In genomic region chr12:50764861-50765324, GRCh38 we compare ENCODE assay signal across 8 cellular contexts. TPM values are rescaled to one million over a fixed set of nuclear protein-coding genes. Genes with fewer than 3 reads are reported as not detected.
DNase-seq lines count a peak whose midpoint lies in the region; ATAC-seq and TF ChIP-seq lines count a peak whose summit lies in the region.

No MANE protein-coding gene starts in this region.

- H3K23ac ChIP-seq in mesendoderm (ENCODE audit: low read length): peak overlapping the region; percentile 89

- H3K4me3 ChIP-seq in HUES6 (ENCODE audit: low read depth, low read length): peak overlapping the region; percentile 78
- H3K4me3 ChIP-seq in dorsolateral prefrontal cortex: peak overlapping the region; percentile 41 to 100 (median 95)
- peak overlapping the region; percentile 78 for H3K4me3 ChIP-seq in mesendoderm (ENCODE audit: low read length)

- peak overlapping the region; percentile 25 for H3K4ac ChIP-seq in mesendoderm (ENCODE audit: low read depth, low read length)

- peak overlapping the region; percentile 87 to 89 for H3K4me3 Mint-ChIP-seq in CD14-positive monocyte
- peak overlapping the region; percentile 94 for H3K4me3 Mint-ChIP-seq in T-helper 17 cell

- intact Hi-C loops in CD14-positive monocyte (cut with micrococcal nuclease) (loop anchor here (5.0 to 10.0 kb wide), 3 partner anchors 260 to 320 kb away; partner anchors contain the start of genes CSRNP2 (in 1 of the 2), DIP2B (in 1 of the 2) and LETMD1 (in 1 of the 2)), dorsolateral prefrontal cortex (cut with DNase I) (loop anchor here (5.0 to 10.0 kb wide), 7 partner anchors 220 to 577 kb away; partner anchors contain the start of genes DIP2B (in 1 of the 2), POU6F1 (in 1 of the 2) and SLC11A2 (in 1 of the 2))

- peak overlapping the region; percentile 97 for H3K56ac ChIP-seq in mesendoderm (ENCODE audit: low read length)

- peaks cover 0 to 2% (median 1%) of the 10 kb centered on the region in 3 donors for H3K27me3 Mint-ChIP-seq in CD14-positive monocyte (ENCODE audit: low read depth in 3 of 3)
- H3K27me3 Mint-ChIP-seq in T-helper 17 cell: no peaks in the 10 kb centered on the region

- DNase-seq in CD14-positive monocyte (ENCODE audit: low spot score) (no peak), T-helper 17 cell (peak in 2 of 3 donors; percentile 25 to 28), dorsolateral prefrontal cortex (peak in 8 of 10 donors; percentile 31 to 50 (median 44)), mesendoderm (peak; percentile 62), superior temporal gyrus (ENCODE audit: extremely low spot score) (peak; percentile 77), iPS-NIHi11 (ENCODE audit: low spot score) (no peak)

- H3K36me3 ChIP-seq in HUES6 (ENCODE audit: control insufficient read depth, insufficient read depth, low read length) (peaks cover 3% of the 10 kb centered on the region), mesendoderm (ENCODE audit: control insufficient read depth, insufficient read depth, low read length) (no peaks in the 10 kb centered on the region)

- H3K18ac ChIP-seq in mesendoderm (ENCODE audit: low read length): peak overlapping the region; percentile 94

- H3K27ac Mint-ChIP-seq in CD14-positive monocyte: peak overlapping the region; percentile 76 to 96 (median 84)
- H3K27ac Mint-ChIP-seq in T-helper 17 cell: peak overlapping the region; percentile 97

- peaks cover 32% of the 10 kb centered on the region for H3K79me2 ChIP-seq in mesendoderm (ENCODE audit: control insufficient read depth, insufficient read depth, low read length)

- H4K8ac ChIP-seq in mesendoderm (ENCODE audit: low read depth, low read length): no peak overlapping the region

- no peak overlapping the region for H4K5ac ChIP-seq in mesendoderm (ENCODE audit: low read length)

- H3K36me3 Mint-ChIP-seq in CD14-positive monocyte (peaks cover 2 to 7% of the 10 kb centered on the region in 2 donors), T-helper 17 cell (ENCODE audit: low read depth) (no peaks in the 10 kb centered on the region)

- 0 out of 2 replicates have a peak, but pooled peaks cover 4% of the 10 kb centered on the region for H3K9me3 ChIP-seq in HUES6 (ENCODE audit: control insufficient read depth, insufficient read depth, low read depth, low read length)
- H3K9me3 ChIP-seq in T-helper 17 cell (ENCODE audit: control insufficient read depth, low read length, poor library complexity, severe bottlenecking): no peaks in the 10 kb centered on the region

- peak overlapping the region; percentile 69 for H2BK120ac ChIP-seq in mesendoderm (ENCODE audit: low read depth, low read length)

- H3K9ac ChIP-seq in HUES6 (ENCODE audit: low read length) (peak overlapping the region; percentile 89), mesendoderm (ENCODE audit: low read length) (peak overlapping the region; percentile 93)

- H3K4me1 Mint-ChIP-seq in CD14-positive monocyte (peaks cover 36% of the 10 kb centered on the region), T-helper 17 cell (peaks cover 25% of the 10 kb centered on the region)

- H2AK5ac ChIP-seq in mesendoderm (ENCODE audit: low read length): no peak overlapping the region

- no peaks in the 10 kb centered on the region for H3K27me3 ChIP-seq in HUES6 (ENCODE audit: control insufficient read depth, insufficient read depth, low read length)
- no peaks in the 10 kb centered on the region for H3K27me3 ChIP-seq in dorsolateral prefrontal cortex
- no peaks in the 10 kb centered on the region for H3K27me3 ChIP-seq in mesendoderm (ENCODE audit: insufficient read depth, low read length, poor library complexity)

- H2BK5ac ChIP-seq in mesendoderm (ENCODE audit: low read length): peak overlapping the region; percentile 72

- H3K27ac ChIP-seq in HUES6 (ENCODE audit: low read depth, low read length): peak overlapping the region; percentile 98; the same call in 1 of the 2 replicates
- peak overlapping the region; percentile 87 to 99 (median 97) for H3K27ac ChIP-seq in dorsolateral prefrontal cortex
- peak overlapping the region; percentile 97 for H3K27ac ChIP-seq in mesendoderm (ENCODE audit: low read depth, low read length)

- no peak overlapping the region for H2BK15ac ChIP-seq in mesendoderm (replicated peaks; ENCODE audit: low read depth)

- ATAC-seq in GM18907 (IDR thresholded peaks at IDR 0.05; ENCODE audit: unreplicated experiment) (peak; percentile 6), T-helper 17 cell (peak; percentile 18)

- no peaks in the 10 kb centered on the region for H3K9me3 Mint-ChIP-seq in CD14-positive monocyte

- peak overlapping the region; percentile 88 for H3K4me2 ChIP-seq in mesendoderm (ENCODE audit: low read length)

- peaks cover 3% of the 10 kb centered on the region for H3K79me1 ChIP-seq in mesendoderm (ENCODE audit: low read length)

- H3K4me1 ChIP-seq in HUES6 (ENCODE audit: control insufficient read depth, insufficient read depth, low read length) (peaks cover 13% of the 10 kb centered on the region), mesendoderm (ENCODE audit: control insufficient read depth, low read depth, low read length) (no peaks in the 10 kb centered on the region)

- no CpG with 5 or more reads among the region's 17 CpGs for WGBS in mesendoderm (ENCODE audit: extremely low coverage, insufficient coverage, low lambda C conversion rate)

- TF ChIP-seq CTCF in CD14-positive monocyte (IDR thresholded peaks at IDR 0.05) (no peak), dorsolateral prefrontal cortex (IDR thresholded peaks at IDR 0.05 in 54 of 56, conservative IDR thresholded peaks at IDR 0.05 in 2 of 56; ENCODE audit: low read depth in 1 of 56, partially characterized antibody in 56 of 56) (no peak)

RNA-seq across cellular contexts. Expression of gene ATF1, which starts 1.0 kb away (rescaled TPM):
- polyA plus RNA-seq in CD14-positive monocyte: 10 to 100 TPM; 21.5 to 21.9 TPM
- 10 to 100 TPM; 23.1 to 27.4 TPM for total RNA-seq in T-helper 17 cell
- 10 to 100 TPM; 11.9 to 34.8 (median 20.5) TPM for total RNA-seq in dorsolateral prefrontal cortex
- 36.5 TPM for polyA plus RNA-seq in mesendoderm (2013, experiment 1 of 2)
- polyA plus RNA-seq in mesendoderm (2013, experiment 2 of 2): 38.3 TPM

Comparison
In these comparisons a context has a peak if more than half of its experiments do, and no peak if none do; other contexts are left out.
1. DNase-seq: peak in T-helper 17 cell (2 of 3), dorsolateral prefrontal cortex (8 of 10), mesendoderm (single experiment) and superior temporal gyrus (single experiment); none in CD14-positive monocyte (single experiment) and iPS-NIHi11 (single experiment).
2. Peak in every context shown above with its lines, with median percentiles within 50 percentile points of each other: H3K27ac ChIP-seq and H3K4me3 ChIP-seq.